Comparison of ENCODE assay signal across 42 cellular contexts in the genomic region with DNA sequence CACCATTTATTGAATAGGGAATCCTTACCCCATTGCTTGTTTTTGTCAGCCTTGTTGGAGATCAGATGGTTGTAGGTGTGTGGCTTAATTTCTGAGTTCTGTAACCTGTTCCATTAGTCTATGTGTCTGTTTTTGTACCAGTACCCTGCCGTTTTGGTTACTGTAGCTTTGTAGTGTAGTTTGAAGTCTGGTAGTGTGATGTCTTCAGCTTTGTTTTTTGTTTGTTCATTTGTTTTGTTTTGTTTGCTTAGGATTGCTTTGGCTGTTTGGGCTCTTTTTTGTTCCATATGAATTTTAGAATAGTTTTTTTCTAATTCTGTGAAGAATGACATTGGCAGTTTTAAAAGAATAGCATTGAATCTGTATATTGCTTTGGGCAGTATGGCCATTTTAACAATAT. TPM values are rescaled to one million over a fixed set of nuclear protein-coding genes. Genes with fewer than 3 reads are reported as not detected.
"Had no signal": no experiment of that assay in that cellular context is flagged by ENCODE, and none has a peak within 500 bp of the region (broad histone marks: within the 10 kb centered on the region; RNA-seq: fewer than 3 reads in every experiment).

No MANE protein-coding gene starts in this region.

- H3K4me3 Mint-ChIP-seq: activated naive CD4-positive, alpha-beta T cell treated with anti-CD3 and anti-CD28 coated beads for 36 hours; activated naive CD4-positive, alpha-beta T cell treated with anti-CD3 and anti-CD28 coated beads, Interleukin-2, amount 10 ng/mL, durations not matched to agents 7 days and 5 days; activated naive CD4-positive, alpha-beta T cell treated with anti-CD3 and anti-CD28 coated beads, Interleukin-2, amount 50 U/mL, for 24 hours; activated naive CD8-positive, alpha-beta T cell; activated naive CD8-positive, alpha-beta T cell treated with anti-CD3 and anti-CD28 coated beads for 36 hours; activated naive CD8-positive, alpha-beta T cell treated with anti-CD3 and anti-CD28 coated beads, Interleukin-2, amount 10 ng/mL, durations not matched to agents 7 days and 5 days; activated naive CD8-positive, alpha-beta T cell treated with anti-CD3 and anti-CD28 coated beads, Interleukin-2, amount 50 U/mL, for 24 hours; activated T-cell treated with anti-CD3 and anti-CD28 coated beads, Interleukin-2, amount 50 U/mL, for 24 hours; activated T-helper 1 cell treated with anti-CD3 and anti-CD28 coated beads, Interleukin-12 subunit alpha, Interleukin-12 subunit beta, Interleukin-2, Interleukin-4 antibody, amounts not matched to agents 30 ng/mL and 10 ng/mL and 1 ng/mL, durations not matched to agents 14 hours and 24 hours and 36 hours; activated T-helper 17 cell treated with anti-CD3 and anti-CD28 coated beads, Interleukin-2, amount 50 U/mL, for 72 hours; brain; central memory CD8-positive, alpha-beta T cell had no signal

- H3K4me1 ChIP-seq: adrenal gland, breast epithelium had no signal

- ATAC-seq: activated naive CD8-positive, alpha-beta T cell treated with anti-CD3 and anti-CD28 coated beads, Interleukin-2, amount 50 U/mL, for 24 hours; body of pancreas had no signal

- DNase-seq: activated effector memory CD4-positive, alpha-beta T cell treated with anti-CD3 and anti-CD28 coated beads, Interleukin-2, amount 50 U/mL, for 16 hours; activated effector memory CD4-positive, alpha-beta T cell treated with Interleukin-2 at 50 U/mL for 16 hours; activated gamma-delta T cell; activated gamma-delta T cell treated with Interleukin-2 at 50 U/mL for 16 hours; activated naive CD4-positive, alpha-beta T cell; activated naive CD4-positive, alpha-beta T cell treated with anti-CD3 and anti-CD28 coated beads for 36 hours; activated naive CD4-positive, alpha-beta T cell treated with anti-CD3 and anti-CD28 coated beads, Interleukin-2, amount 10 ng/mL, durations not matched to agents 7 days and 5 days; activated naive CD4-positive, alpha-beta T cell treated with anti-CD3 and anti-CD28 coated beads, Interleukin-2, amount 50 U/mL, for 16 hours; activated naive CD4-positive, alpha-beta T cell treated with Interleukin-2 at 50 U/mL for 16 hours; activated naive CD8-positive, alpha-beta T cell treated with anti-CD3 and anti-CD28 coated beads for 36 hours; activated naive CD8-positive, alpha-beta T cell treated with anti-CD3 and anti-CD28 coated beads, Interleukin-2, amount 10 ng/mL, durations not matched to agents 7 days and 5 days; activated naive CD8-positive, alpha-beta T cell treated with anti-CD3 and anti-CD28 coated beads, Interleukin-2, amount 50 U/mL, for 24 hours; activated T-cell treated with anti-CD3 and anti-CD28 coated beads, Interleukin-2, amount 50 U/mL, for 1 hour; activated T-cell treated with anti-CD3 and anti-CD28 coated beads, Interleukin-2, amount 50 U/mL, for 24 hours; activated T-cell treated with anti-CD3 and anti-CD28 coated beads, Interleukin-2, amount 50 U/mL, for 48 hours; adrenal gland; amniotic stem cell; amygdala; anterior cingulate cortex; aorta; body of pancreas; brain microvascular endothelial cell; caudate nucleus; central memory CD4-positive, alpha-beta T cell; cerebellar nuclear complex had no signal

- H3K9me3 ChIP-seq: adrenal gland, ascending aorta, body of pancreas, breast epithelium had no signal

- H3K27ac ChIP-seq: adrenal gland, ascending aorta, body of pancreas, brain microvascular endothelial cell, breast epithelium, cardiac muscle cell had no signal

- H3K27ac Mint-ChIP-seq: activated naive CD4-positive, alpha-beta T cell treated with anti-CD3 and anti-CD28 coated beads for 36 hours; activated naive CD4-positive, alpha-beta T cell treated with anti-CD3 and anti-CD28 coated beads, Interleukin-2, amount 10 ng/mL, durations not matched to agents 7 days and 5 days; activated naive CD4-positive, alpha-beta T cell treated with anti-CD3 and anti-CD28 coated beads, Interleukin-2, amount 50 U/mL, for 24 hours; activated naive CD4-positive, alpha-beta T cell treated with anti-CD3 and anti-CD28 coated beads, Interleukin-2, amount 50 U/mL, for 72 hours; activated naive CD8-positive, alpha-beta T cell; activated naive CD8-positive, alpha-beta T cell treated with anti-CD3 and anti-CD28 coated beads for 36 hours; activated naive CD8-positive, alpha-beta T cell treated with anti-CD3 and anti-CD28 coated beads, Interleukin-2, amount 10 ng/mL, durations not matched to agents 7 days and 5 days; activated naive CD8-positive, alpha-beta T cell treated with anti-CD3 and anti-CD28 coated beads, Interleukin-2, amount 50 U/mL, for 24 hours; activated T-helper 1 cell treated with anti-CD3 and anti-CD28 coated beads, Interleukin-12 subunit alpha, Interleukin-12 subunit beta, Interleukin-2, Interleukin-4 antibody, amounts not matched to agents 30 ng/mL and 10 ng/mL and 1 ng/mL, durations not matched to agents 14 hours and 24 hours and 36 hours; activated T-helper 17 cell treated with anti-CD3 and anti-CD28 coated beads, Interleukin-2, amount 50 U/mL, for 72 hours; activated T-helper 2 cell treated with anti-CD3 and anti-CD28 coated beads, Interferon-gamma antibody, Interleukin-2, Interleukin-4, amounts not matched to agents 10 μg/mL and 5 μg/mL and 100 μg/mL, durations not matched to agents 14 hours and 24 hours and 36 hours; brain had no signal

- H3K36me3 Mint-ChIP-seq: activated naive CD4-positive, alpha-beta T cell treated with anti-CD3 and anti-CD28 coated beads, Interleukin-2, amount 10 ng/mL, durations not matched to agents 7 days and 5 days; activated naive CD4-positive, alpha-beta T cell treated with anti-CD3 and anti-CD28 coated beads, Interleukin-2, amount 50 U/mL, for 72 hours; activated naive CD8-positive, alpha-beta T cell treated with anti-CD3 and anti-CD28 coated beads for 36 hours; activated naive CD8-positive, alpha-beta T cell treated with anti-CD3 and anti-CD28 coated beads, Interleukin-2, amount 10 ng/mL, durations not matched to agents 7 days and 5 days; brain had no signal

- H3K4me1 Mint-ChIP-seq: activated naive CD4-positive, alpha-beta T cell treated with anti-CD3 and anti-CD28 coated beads, Interleukin-2, amount 10 ng/mL, durations not matched to agents 7 days and 5 days; activated naive CD4-positive, alpha-beta T cell treated with anti-CD3 and anti-CD28 coated beads, Interleukin-2, amount 50 U/mL, for 24 hours had no signal

- H3K36me3 ChIP-seq: adrenal gland, ascending aorta, brain microvascular endothelial cell, breast epithelium, cardiac muscle cell had no signal

- H3K9me3 Mint-ChIP-seq: activated naive CD4-positive, alpha-beta T cell treated with anti-CD3 and anti-CD28 coated beads for 36 hours; activated naive CD4-positive, alpha-beta T cell treated with anti-CD3 and anti-CD28 coated beads, Interleukin-2, amount 10 ng/mL, durations not matched to agents 7 days and 5 days; activated naive CD4-positive, alpha-beta T cell treated with anti-CD3 and anti-CD28 coated beads, Interleukin-2, amount 50 U/mL, for 24 hours; activated naive CD8-positive, alpha-beta T cell treated with anti-CD3 and anti-CD28 coated beads, Interleukin-2, amount 10 ng/mL, durations not matched to agents 7 days and 5 days; activated naive CD8-positive, alpha-beta T cell treated with anti-CD3 and anti-CD28 coated beads, Interleukin-2, amount 50 U/mL, for 24 hours; activated T-cell treated with anti-CD3 and anti-CD28 coated beads, Interleukin-2, amount 50 U/mL, for 24 hours; activated T-helper 17 cell treated with anti-CD3 and anti-CD28 coated beads, Interleukin-2, amount 50 U/mL, for 72 hours; activated T-helper 2 cell treated with anti-CD3 and anti-CD28 coated beads, Interferon-gamma antibody, Interleukin-2, Interleukin-4, amounts not matched to agents 10 μg/mL and 5 μg/mL and 100 μg/mL, durations not matched to agents 14 hours and 24 hours and 36 hours; central memory CD8-positive, alpha-beta T cell had no signal

- H3K27me3 ChIP-seq: adrenal gland, ascending aorta, body of pancreas, brain microvascular endothelial cell, breast epithelium had no signal

- FAIRE-seq: astrocyte, bronchial epithelial cell, colon had no signal

- H3K4me3 ChIP-seq: adrenal gland, ascending aorta, body of pancreas, breast epithelium, cardiac muscle cell had no signal

RNA-seq across cellular contexts. Expression of a gene that starts 12.7 kb away (rescaled TPM):
- total RNA-seq: activated naive CD4-positive, alpha-beta T cell treated with anti-CD3 and anti-CD28 coated beads for 36 hours; activated naive CD4-positive, alpha-beta T cell treated with anti-CD3 and anti-CD28 coated beads, Interleukin-2, amount 50 U/mL, for 72 hours; activated naive CD8-positive, alpha-beta T cell treated with anti-CD3 and anti-CD28 coated beads for 36 hours; activated naive CD8-positive, alpha-beta T cell treated with anti-CD3 and anti-CD28 coated beads, Interleukin-2, amount 10 ng/mL, durations not matched to agents 7 days and 5 days; activated T-helper 1 cell treated with anti-CD3 and anti-CD28 coated beads, Interleukin-12 subunit alpha, Interleukin-12 subunit beta, Interleukin-2, Interleukin-4 antibody, amounts not matched to agents 30 ng/mL and 10 ng/mL and 1 ng/mL, durations not matched to agents 14 hours and 24 hours and 36 hours; activated T-helper 17 cell treated with anti-CD3 and anti-CD28 coated beads, Interleukin-2, amount 50 U/mL, for 72 hours; activated T-helper 2 cell treated with anti-CD3 and anti-CD28 coated beads, Interferon-gamma antibody, Interleukin-2, Interleukin-4, amounts not matched to agents 10 μg/mL and 5 μg/mL and 100 μg/mL, durations not matched to agents 14 hours and 24 hours and 36 hours; aorta; astrocyte; body of pancreas; breast epithelium; bronchial epithelial cell; cardiac muscle cell; cardiac septum; cerebellum; chondrocyte had no signal
- polyA plus RNA-seq: cardiac muscle cell had no signal

RNA-seq across cellular contexts. Expression of a gene that starts 34.5 kb away (rescaled TPM):
- total RNA-seq: activated naive CD4-positive, alpha-beta T cell treated with anti-CD3 and anti-CD28 coated beads for 36 hours; activated naive CD4-positive, alpha-beta T cell treated with anti-CD3 and anti-CD28 coated beads, Interleukin-2, amount 50 U/mL, for 72 hours; activated naive CD8-positive, alpha-beta T cell treated with anti-CD3 and anti-CD28 coated beads for 36 hours; activated naive CD8-positive, alpha-beta T cell treated with anti-CD3 and anti-CD28 coated beads, Interleukin-2, amount 10 ng/mL, durations not matched to agents 7 days and 5 days; activated T-helper 1 cell treated with anti-CD3 and anti-CD28 coated beads, Interleukin-12 subunit alpha, Interleukin-12 subunit beta, Interleukin-2, Interleukin-4 antibody, amounts not matched to agents 30 ng/mL and 10 ng/mL and 1 ng/mL, durations not matched to agents 14 hours and 24 hours and 36 hours; activated T-helper 17 cell treated with anti-CD3 and anti-CD28 coated beads, Interleukin-2, amount 50 U/mL, for 72 hours; activated T-helper 2 cell treated with anti-CD3 and anti-CD28 coated beads, Interferon-gamma antibody, Interleukin-2, Interleukin-4, amounts not matched to agents 10 μg/mL and 5 μg/mL and 100 μg/mL, durations not matched to agents 14 hours and 24 hours and 36 hours; aorta; astrocyte; body of pancreas; breast epithelium; bronchial epithelial cell; cardiac muscle cell; cardiac septum; cerebellum had no signal
- polyA plus RNA-seq: cardiac muscle cell had no signal
